In genomic region chr9:127558581-127559246, GRCh38 we compare ENCODE assay signal across 10 cellular contexts. TPM values are rescaled to one million over a fixed set of nuclear protein-coding genes. Genes with fewer than 3 reads are reported as not detected.
DNase-seq lines count a peak whose midpoint lies in the region; ATAC-seq and TF ChIP-seq lines count a peak whose summit lies in the region.
"Had no signal": no experiment of that assay in that cellular context is flagged by ENCODE, and none has a peak within 500 bp of the region (broad histone marks: within the 10 kb centered on the region; RNA-seq: fewer than 3 reads in every experiment).

No MANE protein-coding gene starts in this region.

- no peaks in the 10 kb centered on the region for H3K9me3 Mint-ChIP-seq in neural crest cell
- no peaks in the 10 kb centered on the region for H3K9me3 Mint-ChIP-seq in stimulated activated naive B cell treated with anti-CD40 and anti-IgM and Interleukin-4, amounts not matched to agents 10 μg/mL and 1 μg/mL and 100 μg/mL, for 72 hours

- peak overlapping the region; percentile 96 for H3K27ac Mint-ChIP-seq in neural crest cell (ENCODE audit: unreplicated experiment)
- no peak overlapping the region for H3K27ac Mint-ChIP-seq in stimulated activated naive B cell treated with anti-CD40 and anti-IgM and Interleukin-4, amounts not matched to agents 10 μg/mL and 1 μg/mL and 100 μg/mL, for 72 hours

- intact Hi-C loops in mucosa of descending colon (cut with DNase I, micrococcal nuclease), result no loop called here

- no peak for TF ChIP-seq CTCF in neural crest cell (conservative IDR thresholded peaks at IDR 0.05)
- TF ChIP-seq CTCF in mucosa of descending colon (IDR thresholded peaks at IDR 0.05), result no peak

- H3K9ac ChIP-seq in BLaER1 (no peak overlapping the region), duodenal mucosa (ENCODE audit: low read depth in 1 of 2, low read length in 2 of 2) (peak overlapping the region in 1 of 2 donors; percentile 6)

- H3K4me1 ChIP-seq in BLaER1 (peaks cover 88% of the 10 kb centered on the region), duodenal mucosa (ENCODE audit: control insufficient read depth in 1 of 2, insufficient read depth in 2 of 2, low read length in 2 of 2) (peaks cover 70 to 82% of the 10 kb centered on the region in 2 donors), mucosa of descending colon (ENCODE audit: low read depth) (peaks cover 49% of the 10 kb centered on the region)

- H3K27me3 Mint-ChIP-seq in neural crest cell (ENCODE audit: low read depth), result no peaks in the 10 kb centered on the region
- peaks cover 7 to 19% of the 10 kb centered on the region in 2 donors for H3K27me3 Mint-ChIP-seq in stimulated activated naive B cell treated with anti-CD40 and anti-IgM and Interleukin-4, amounts not matched to agents 10 μg/mL and 1 μg/mL and 100 μg/mL, for 72 hours

- H3K4me2 ChIP-seq in BLaER1, result peak overlapping the region; percentile 89

- H4K20me1 ChIP-seq in BLaER1, result peaks cover 63% of the 10 kb centered on the region

- H3K9me3 ChIP-seq in BLaER1 (no peaks in the 10 kb centered on the region), duodenal mucosa (ENCODE audit: control insufficient read depth in 1 of 2, low read length in 2 of 2) (no peaks in the 10 kb centered on the region), mucosa of descending colon (no peaks in the 10 kb centered on the region)

- no peak overlapping the region for H3K4me3 ChIP-seq in BLaER1
- no peak overlapping the region for H3K4me3 ChIP-seq in duodenal mucosa (ENCODE audit: low read depth in 1 of 2, low read length in 2 of 2)
- no peak overlapping the region for H3K4me3 ChIP-seq in mucosa of descending colon

- H3K36me3 ChIP-seq in BLaER1 (0 out of 2 replicates have a peak, but pooled peaks cover 9% of the 10 kb centered on the region), duodenal mucosa (ENCODE audit: control insufficient read depth in 1 of 2, insufficient read depth in 2 of 2, low read length in 2 of 2) (peaks cover 11 to 30% of the 10 kb centered on the region in 2 donors), mucosa of descending colon (ENCODE audit: low read depth) (peaks cover 4% of the 10 kb centered on the region)

- DNase-seq in NCI-H2029 (lab: John Stamatoyannopoulos, UW) (peak; percentile 52), neural crest cell (ENCODE audit: low read depth, low spot score) (no peak), occipital lobe (lab: John Stamatoyannopoulos, UW) (no peak), mucosa of descending colon (no peak), cerebellar cortex (ENCODE audit: low spot score) (no peak)
- no peak for DNase-seq in stimulated activated naive B cell treated with anti-CD40 and anti-IgM and Interleukin-4, amounts not matched to agents 10 μg/mL and 1 μg/mL and 100 μg/mL, for 72 hours
- DNase-seq: NCI-H1048; stimulated activated CD4-positive, alpha-beta T cell treated with anti-CD3 and anti-CD28 coated beads, Interleukin-1b, Interleukin-23, amount 100 ng/mL, for 48 hours had no signal

- H3K27ac ChIP-seq in BLaER1, result peak overlapping the region; percentile 65
- peak overlapping the region; percentile 55 for H3K27ac ChIP-seq in duodenal mucosa (ENCODE audit: low read depth, low read length)

- no peak for ATAC-seq in mucosa of descending colon
- no peak for ATAC-seq in stimulated activated naive B cell treated with anti-CD40 and anti-IgM and Interleukin-4, amounts not matched to agents 10 μg/mL and 1 μg/mL and 100 μg/mL, for 72 hours (replicated peaks)

- peak overlapping the region; percentile 77 for H3K4me3 Mint-ChIP-seq in neural crest cell
- H3K4me3 Mint-ChIP-seq in stimulated activated naive B cell treated with anti-CD40 and anti-IgM and Interleukin-4, amounts not matched to agents 10 μg/mL and 1 μg/mL and 100 μg/mL, for 72 hours, result no peak overlapping the region

- H3K4me1 Mint-ChIP-seq in neural crest cell, result peaks cover 90% of the 10 kb centered on the region
- H3K4me1 Mint-ChIP-seq in stimulated activated naive B cell treated with anti-CD40 and anti-IgM and Interleukin-4, amounts not matched to agents 10 μg/mL and 1 μg/mL and 100 μg/mL, for 72 hours, result peaks cover 18 to 24% of the 10 kb centered on the region in 2 donors

- H3K36me3 Mint-ChIP-seq in neural crest cell (ENCODE audit: low read depth), result no peaks in the 10 kb centered on the region
- no peaks in the 10 kb centered on the region for H3K36me3 Mint-ChIP-seq in stimulated activated naive B cell treated with anti-CD40 and anti-IgM and Interleukin-4, amounts not matched to agents 10 μg/mL and 1 μg/mL and 100 μg/mL, for 72 hours

- H3K27me3 ChIP-seq in BLaER1, result no peaks in the 10 kb centered on the region
- H3K27me3 ChIP-seq in duodenal mucosa (ENCODE audit: control insufficient read depth in 1 of 2, insufficient read depth in 2 of 2, low read length in 2 of 2), result no peaks in the 10 kb centered on the region

RNA-seq across cellular contexts. Expression of gene STXBP1, which starts 53.4 kb away (rescaled TPM):
- total RNA-seq in neural crest cell (53.3 and 56.1 TPM in 2 replicates), occipital lobe (78.5 TPM), mucosa of descending colon (10 to 100 TPM; 11.8 to 37.1 (median 17.1) TPM)
